15 cellular contexts compared by ENCODE assay signal in genomic region chr9:70042461-70043215, GRCh38. TPM values are rescaled to one million over a fixed set of nuclear protein-coding genes. Genes with fewer than 3 reads are reported as not detected.
A peak's percentile ranks its signal among the peaks of the same experiment; 100 is the strongest.
DNase-seq lines count a peak whose midpoint lies in the region; ATAC-seq and TF ChIP-seq lines count a peak whose summit lies in the region.
"Had no signal": no experiment of that assay in that cellular context is flagged by ENCODE, and none has a peak within 500 bp of the region (broad histone marks: within the 10 kb centered on the region; RNA-seq: fewer than 3 reads in every experiment).

No MANE protein-coding gene starts in this region.

- no peak for ATAC-seq in gastrocnemius medialis
- no peak for ATAC-seq in HG03342 (IDR thresholded peaks at IDR 0.05; ENCODE audit: unreplicated experiment)
- ATAC-seq: activated naive CD4-positive, alpha-beta T cell treated with anti-CD3 and anti-CD28 coated beads, Interleukin-2, amount 50 U/mL, for 72 hours; stimulated activated naive CD8-positive, alpha-beta T cell treated with anti-CD3 and anti-CD28 coated beads, Interleukin-15, Interleukin-2, amounts not matched to agents 100 U/mL and 50 U/mL, for 24 hours had no signal

- peak overlapping the region; percentile 82 for H2AFZ ChIP-seq in mammary epithelial cell (ENCODE audit: low read depth, low read length)

- no TSS peak for BruUV-seq in mammary epithelial cell (replicated peaks; lab: Mats Ljungman, UMichigan)

- no peak for TF ChIP-seq POLR2A in gastrocnemius medialis (IDR thresholded peaks at IDR 0.05)

- dilution Hi-C loops in mammary epithelial cell (cut with HindIII; ENCODE audit: low sequenced_read_pairs): loop anchor here (5.0 kb wide), 1 partner anchor 60 kb away; no protein-coding TSS in a partner anchor

- H3K9me3 ChIP-seq in ES-I3 (ENCODE audit: control insufficient read depth, insufficient read depth, low read length) (no peaks in the 10 kb centered on the region), mammary epithelial cell (replicated peaks; ENCODE audit: insufficient read depth, low read length) (no peaks in the 10 kb centered on the region), mesodermal cell (ENCODE audit: control insufficient read depth, low read length) (peaks cover 9% of the 10 kb centered on the region), gastrocnemius medialis (no peaks in the 10 kb centered on the region)

- DNase-seq in mammary epithelial cell (peak; percentile 46), gastrocnemius medialis (no peak), SIG-M5 treated with dmso at 0.1 percent for 504 hours (lab: John Stamatoyannopoulos, UW; ENCODE audit: unreplicated experiment) (no peak), NK-92 (lab: John Stamatoyannopoulos, UW; ENCODE audit: unreplicated experiment) (no peak)
- DNase-seq in activated effector memory CD4-positive, alpha-beta T cell treated with Interleukin-2 at 50 U/mL for 16 hours: no peak
- DNase-seq: activated CD4-positive, CD25-positive, alpha-beta regulatory T cell; NCI-H1105 treated with DMSO at 0.1 percent for 48 hours; NCI-H446; PC-9; stimulated activated naive CD8-positive, alpha-beta T cell treated with anti-CD3 and anti-CD28 coated beads, Interleukin-15, Interleukin-2, amounts not matched to agents 100 U/mL and 50 U/mL, for 24 hours had no signal

- H3K27me3 ChIP-seq in mammary epithelial cell (ENCODE audit: insufficient read depth, low read length) (no peaks in the 10 kb centered on the region), gastrocnemius medialis (no peaks in the 10 kb centered on the region)

- H3K9ac ChIP-seq in ES-I3 (ENCODE audit: low read depth, low read length) (peak overlapping the region; percentile 62; the same call in 1 of the 2 replicates), mammary epithelial cell (ENCODE audit: insufficient read depth, low read length) (no peak overlapping the region)

- no peaks in the 10 kb centered on the region for H4K20me1 ChIP-seq in mammary epithelial cell (ENCODE audit: insufficient read depth, low read length)

- TF ChIP-seq CTCF in mammary epithelial cell (conservative IDR thresholded peaks at IDR 0.05 in 1 of 2, IDR thresholded peaks at IDR 0.05 in 1 of 2; ENCODE audit: extremely low read depth in 1 of 2, insufficient read depth in 1 of 2, low read depth in 1 of 2, low read length in 2 of 2) (no peak), gastrocnemius medialis (IDR thresholded peaks at IDR 0.05 in 4 of 5, conservative IDR thresholded peaks at IDR 0.05 in 1 of 5) (no peak)

- WGBS in mammary epithelial cell (ENCODE audit: low coverage, missing lambda C conversion rate): 50% methylated on average over 15 of the region's 15 CpGs
- WGBS in mesodermal cell (ENCODE audit: insufficient coverage in 2 of 2), 2 experiments: 95 to 96% methylated on average over 12 to 15 of the region's 15 CpGs

- CTCF ChIA-PET in mammary epithelial cell (lab: Charles Lee; ENCODE audit: low non-redundant PET): no interaction called here

- H3K36me3 ChIP-seq in ES-I3 (ENCODE audit: insufficient read depth, low read length) (no peaks in the 10 kb centered on the region), mammary epithelial cell (ENCODE audit: insufficient read depth, low read length) (no peaks in the 10 kb centered on the region), mesodermal cell (ENCODE audit: control insufficient read depth, insufficient read depth, low read length) (peaks cover 3% of the 10 kb centered on the region), gastrocnemius medialis (no peaks in the 10 kb centered on the region)

- peaks cover 2% of the 10 kb centered on the region for H3K79me2 ChIP-seq in mammary epithelial cell (ENCODE audit: insufficient read depth, low read length)

- H3K4me1 ChIP-seq in ES-I3 (ENCODE audit: insufficient read depth, low read length): peaks cover 25% of the 10 kb centered on the region
- H3K4me1 ChIP-seq in mammary epithelial cell (ENCODE audit: insufficient read depth, low read length): peaks cover 52% of the 10 kb centered on the region
- H3K4me1 ChIP-seq in mesodermal cell (ENCODE audit: control insufficient read depth, insufficient read depth, low read length, poor library complexity, severe bottlenecking): peaks cover 22% of the 10 kb centered on the region
- peaks cover 0 to 11% of the 10 kb centered on the region in 2 donors for H3K4me1 ChIP-seq in gastrocnemius medialis

- H3K27ac ChIP-seq in mammary epithelial cell (ENCODE audit: insufficient read depth, low read depth, low read length) (no peak overlapping the region), mesodermal cell (ENCODE audit: low read depth, low read length, severe bottlenecking) (no peak overlapping the region), gastrocnemius medialis (peak overlapping the region; percentile 66 to 75 (median 70))
- H3K27ac ChIP-seq: PC-9 had no signal

- peak overlapping the region; percentile 98 for H3K4me2 ChIP-seq in mammary epithelial cell (ENCODE audit: insufficient read depth, low read depth, low read length)

- in situ Hi-C loops in mammary epithelial cell (cut with MboI; ENCODE audit: low sequenced_read_pairs in 2 of 2): loop anchor here in 1 of 2 donors (10.0 kb wide), 1 partner anchor 72 kb away; no protein-coding TSS in a partner anchor
- in situ Hi-C loops in gastrocnemius medialis (cut with MboI; ENCODE audit: low sequenced_read_pairs in 4 of 4): no loop called here

- peak overlapping the region in 2 of 3 experiments; percentile 60 to 61 for H3K4me3 ChIP-seq in mammary epithelial cell (replicated peaks in 1 of 3; ENCODE audit: insufficient read depth in 1 of 3, low read depth in 2 of 3, low read length in 3 of 3)
- peak overlapping the region; percentile 52 for H3K4me3 ChIP-seq in mesodermal cell (ENCODE audit: extremely low read depth, insufficient read depth, low read length, poor library complexity, severe bottlenecking)
- H3K4me3 ChIP-seq in gastrocnemius medialis: peak overlapping the region in 3 of 4 donors; percentile 56 to 80 (median 63)
- H3K4me3 ChIP-seq: K562 had no signal

- intact Hi-C loops in mammary epithelial cell (cut with micrococcal nuclease): loop anchor here (5.0 kb wide), 1 partner anchor 40 kb away; no protein-coding TSS in a partner anchor
- intact Hi-C loops in gastrocnemius medialis (cut with DNase I; ENCODE audit: low total_unique reads): loop anchor here (10.0 kb wide), 1 partner anchor 68 kb away; no protein-coding TSS in a partner anchor

RNA-seq across cellular contexts. Expression of gene MAMDC2, which starts 1.0 kb away (rescaled TPM):
- total RNA-seq in mammary epithelial cell (10 to 100 TPM in 1 of 2 donors, 1 to 10 TPM in 1; 8.3 to 33.5 TPM), gastrocnemius medialis (1 to 10 TPM; 4.9 to 9.9 (median 8.7) TPM)
- polyA plus RNA-seq in mammary epithelial cell: 10.9 TPM
- 13.5 TPM for polyA minus RNA-seq in mammary epithelial cell
- polyA plus RNA-seq in mesodermal cell (2013, experiment 1 of 2): 19.1 TPM
- 20.0 TPM for polyA plus RNA-seq in mesodermal cell (2013, experiment 2 of 2)
- total RNA-seq: activated naive CD4-positive, alpha-beta T cell treated with anti-CD3 and anti-CD28 coated beads, Interleukin-2, amount 50 U/mL, for 72 hours; K562 had no signal

Comparison
In these comparisons a context has a peak if more than half of its experiments do, and no peak if none do; other contexts are left out.
1. H3K27ac ChIP-seq: peak in gastrocnemius medialis (4 of 4); none in mammary epithelial cell (single experiment) and mesodermal cell (single experiment).
2. Peak in every context shown above with its lines, with median percentiles within 50 percentile points of each other: H3K4me3 ChIP-seq.